In genomic region chr19:41303941-41304340, GRCh38 we compare ENCODE assay signal across 17 cellular contexts. TPM values are rescaled to one million over a fixed set of nuclear protein-coding genes. Genes with fewer than 3 reads are reported as not detected.
DNase-seq lines count a peak whose midpoint lies in the region; ATAC-seq and TF ChIP-seq lines count a peak whose summit lies in the region.
"Had no signal": no experiment of that assay in that cellular context is flagged by ENCODE, and none has a peak within 500 bp of the region (broad histone marks: within the 10 kb centered on the region; RNA-seq: fewer than 3 reads in every experiment).

No MANE protein-coding gene starts in this region.

- H3K9me3 Mint-ChIP-seq in activated CD4-positive, alpha-beta T cell treated with anti-CD3 and anti-CD28 coated beads, Interleukin-2, amount 10 ng/mL, durations not matched to agents 7 days and 5 days = no peaks in the 10 kb centered on the region
- no peaks in the 10 kb centered on the region for H3K9me3 Mint-ChIP-seq in progenitor cell of endocrine pancreas (ENCODE audit: low read depth)
- H3K9me3 Mint-ChIP-seq: stimulated activated naive B cell treated with anti-CD40 and anti-IgM and Interleukin-4, amounts not matched to agents 10 μg/mL and 1 μg/mL and 100 μg/mL, for 72 hours had no signal

- POLR2A ChIA-PET in activated CD4-positive, alpha-beta T cell treated with anti-CD3 and anti-CD28 coated beads, Interleukin-2, amount 10 ng/mL, durations not matched to agents 7 days and 5 days (lab: Charles Lee) = interaction anchor here (1.4 kb wide), 1 partner anchor 40 kb away, joined by 7 read pairs; the partner anchor contains the start of gene HNRNPUL1

- no peaks in the 10 kb centered on the region for H3K27me3 Mint-ChIP-seq in activated CD4-positive, alpha-beta T cell treated with anti-CD3 and anti-CD28 coated beads, Interleukin-2, amount 10 ng/mL, durations not matched to agents 7 days and 5 days
- no peaks in the 10 kb centered on the region for H3K27me3 Mint-ChIP-seq in progenitor cell of endocrine pancreas
- H3K27me3 Mint-ChIP-seq: stimulated activated naive B cell treated with anti-CD40 and anti-IgM and Interleukin-4, amounts not matched to agents 10 μg/mL and 1 μg/mL and 100 μg/mL, for 72 hours had no signal

- TF ChIP-seq CTCF in Peyer's patch (IDR thresholded peaks at IDR 0.05) (no peak), progenitor cell of endocrine pancreas (IDR thresholded peaks at IDR 0.05; ENCODE audit: unreplicated experiment) (no peak), WERI-Rb-1 (IDR thresholded peaks at IDR 0.05; ENCODE audit: low read depth, low read length) (no peak)

- no peaks in the 10 kb centered on the region for H3K9me3 ChIP-seq in Peyer's patch
- no peaks in the 10 kb centered on the region for H3K9me3 ChIP-seq in WERI-Rb-1 (ENCODE audit: severe bottlenecking)
- H3K9me3 ChIP-seq: esophagus squamous epithelium, HAP-1 had no signal

- H3K4me1 Mint-ChIP-seq in activated CD4-positive, alpha-beta T cell treated with anti-CD3 and anti-CD28 coated beads, Interleukin-2, amount 10 ng/mL, durations not matched to agents 7 days and 5 days = peaks cover 99% of the 10 kb centered on the region
- peaks cover 2% of the 10 kb centered on the region for H3K4me1 Mint-ChIP-seq in progenitor cell of endocrine pancreas (ENCODE audit: low read depth)

- H3K27me3 ChIP-seq in Peyer's patch = no peaks in the 10 kb centered on the region
- no peaks in the 10 kb centered on the region for H3K27me3 ChIP-seq in WERI-Rb-1 (ENCODE audit: insufficient read depth, low read depth, severe bottlenecking)
- H3K27me3 ChIP-seq: esophagus squamous epithelium had no signal

- H3K4me1 ChIP-seq in Peyer's patch = peaks cover 0 to 31% (median 29%) of the 10 kb centered on the region in 4 donors

- peak overlapping the region in 3 of 4 donors; percentile 60 to 93 (median 82) for H3K27ac ChIP-seq in Peyer's patch
- no peak overlapping the region for H3K27ac ChIP-seq in WERI-Rb-1

- peaks cover 0 to 70% (median 0%) of the 10 kb centered on the region in 3 donors for H3K36me3 ChIP-seq in Peyer's patch
- H3K36me3 ChIP-seq in WERI-Rb-1 = peaks cover 93% of the 10 kb centered on the region

- H3K4me3 Mint-ChIP-seq in activated CD4-positive, alpha-beta T cell treated with anti-CD3 and anti-CD28 coated beads, Interleukin-2, amount 10 ng/mL, durations not matched to agents 7 days and 5 days = peak overlapping the region; percentile 78
- H3K4me3 Mint-ChIP-seq in progenitor cell of endocrine pancreas (ENCODE audit: low read depth) = no peak overlapping the region

- no peak for TF ChIP-seq POLR2A in Peyer's patch (IDR thresholded peaks at IDR 0.05)

- H3K36me3 Mint-ChIP-seq in activated CD4-positive, alpha-beta T cell treated with anti-CD3 and anti-CD28 coated beads, Interleukin-2, amount 10 ng/mL, durations not matched to agents 7 days and 5 days (ENCODE audit: low read depth) = peaks cover 86% of the 10 kb centered on the region
- H3K36me3 Mint-ChIP-seq in progenitor cell of endocrine pancreas (ENCODE audit: insufficient read depth) = peaks cover 24% of the 10 kb centered on the region

- ATAC-seq in SK-N-SH treated with all-trans-retinoic acid at 6 μM for 48 hours = no peak
- ATAC-seq: stimulated activated naive B cell treated with anti-CD40 and anti-IgM and Interleukin-4, amounts not matched to agents 10 μg/mL and 1 μg/mL and 100 μg/mL, for 72 hours had no signal

- H3K4me3 ChIP-seq in Peyer's patch = no peak overlapping the region
- no peak overlapping the region for H3K4me3 ChIP-seq in WERI-Rb-1 (ENCODE audit: low read depth, low read length)
- H3K4me3 ChIP-seq: esophagus squamous epithelium, HAP-1 had no signal

- peak overlapping the region; percentile 94 for H3K27ac Mint-ChIP-seq in activated CD4-positive, alpha-beta T cell treated with anti-CD3 and anti-CD28 coated beads, Interleukin-2, amount 10 ng/mL, durations not matched to agents 7 days and 5 days
- H3K27ac Mint-ChIP-seq in progenitor cell of endocrine pancreas = peak overlapping the region; percentile 16

- CTCF ChIA-PET in activated CD4-positive, alpha-beta T cell treated with anti-CD3 and anti-CD28 coated beads, Interleukin-2, amount 10 ng/mL, durations not matched to agents 7 days and 5 days (lab: Charles Lee) = interaction anchor here (1.2 to 3.9 kb wide), 4 partner anchors 10 to 669 kb away, joined by 3 to 30 read pairs (median 4); partner anchors contain the start of gene HNRNPUL1

- no peak for DNase-seq in activated CD4-positive, alpha-beta T cell treated with anti-CD3 and anti-CD28 coated beads, Interleukin-2, amount 10 ng/mL, durations not matched to agents 7 days and 5 days
- no peak for DNase-seq in activated CD4-positive, alpha-beta T cell treated with anti-CD3 and anti-CD28 coated beads, Interleukin-2, amount 50 U/mL, for 48 hours
- DNase-seq in Peyer's patch = peak in 1 of 3 donors; percentile 27
- DNase-seq in central memory CD4-positive, alpha-beta T cell = peak; percentile 50
- DNase-seq in progenitor cell of endocrine pancreas (ENCODE audit: low spot score, unreplicated experiment) = no peak
- no peak for DNase-seq in NCI-H1694 treated with DMSO at 0.1 percent for 48 hours (lab: John Stamatoyannopoulos, UW)
- no peak for DNase-seq in WERI-Rb-1
- DNase-seq: cortex of kidney; esophagus squamous epithelium; IMR-90; islet precursor cell; NCI-H1105 treated with DMSO at 0.1 percent for 48 hours; NCI-H2227 treated with DMSO at 0.1 percent for 48 hours; SIG-M5; stimulated activated naive B cell treated with anti-CD40 and anti-IgM and Interleukin-4, amounts not matched to agents 10 μg/mL and 1 μg/mL and 100 μg/mL, for 72 hours had no signal

TF ChIP-seq in SK-N-SH treated with all-trans-retinoic acid at 6 μM for 48 hours, 23 proteins besides CTCF, POLR2A, EP300 and RAD21 (continues in another document):
- no peak for TF ChIP-seq ZNF8 (CRISPR knock-in tag; IDR thresholded peaks at IDR 0.05)
- no peak for TF ChIP-seq OSR1 (CRISPR knock-in tag; IDR thresholded peaks at IDR 0.05)
- TF ChIP-seq ZNF70 (CRISPR knock-in tag; IDR thresholded peaks at IDR 0.05) = no peak
- no peak for TF ChIP-seq CSDC2 (CRISPR knock-in tag; IDR thresholded peaks at IDR 0.05)
- TF ChIP-seq GLIS3 (CRISPR knock-in tag; IDR thresholded peaks at IDR 0.05) = no peak
- no peak for TF ChIP-seq CSRNP3 (CRISPR knock-in tag; IDR thresholded peaks at IDR 0.05)
- TF ChIP-seq, protein P1, sequence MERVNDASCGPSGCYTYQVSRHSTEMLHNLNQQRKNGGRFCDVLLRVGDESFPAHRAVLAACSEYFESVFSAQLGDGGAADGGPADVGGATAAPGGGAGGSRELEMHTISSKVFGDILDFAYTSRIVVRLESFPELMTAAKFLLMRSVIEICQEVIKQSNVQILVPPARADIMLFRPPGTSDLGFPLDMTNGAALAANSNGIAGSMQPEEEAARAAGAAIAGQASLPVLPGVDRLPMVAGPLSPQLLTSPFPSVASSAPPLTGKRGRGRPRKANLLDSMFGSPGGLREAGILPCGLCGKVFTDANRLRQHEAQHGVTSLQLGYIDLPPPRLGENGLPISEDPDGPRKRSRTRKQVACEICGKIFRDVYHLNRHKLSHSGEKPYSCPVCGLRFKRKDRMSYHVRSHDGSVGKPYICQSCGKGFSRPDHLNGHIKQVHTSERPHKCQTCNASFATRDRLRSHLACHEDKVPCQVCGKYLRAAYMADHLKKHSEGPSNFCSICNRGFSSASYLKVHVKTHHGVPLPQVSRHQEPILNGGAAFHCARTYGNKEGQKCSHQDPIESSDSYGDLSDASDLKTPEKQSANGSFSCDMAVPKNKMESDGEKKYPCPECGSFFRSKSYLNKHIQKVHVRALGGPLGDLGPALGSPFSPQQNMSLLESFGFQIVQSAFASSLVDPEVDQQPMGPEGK (CRISPR knock-in tag; IDR thresholded peaks at IDR 0.05; ENCODE audit: borderline replicate concordance) = no peak
- no peak for TF ChIP-seq ESRRG (CRISPR knock-in tag; IDR thresholded peaks at IDR 0.05)
- TF ChIP-seq TOX (CRISPR knock-in tag; IDR thresholded peaks at IDR 0.05; ENCODE audit: borderline replicate concordance) = no peak
- no peak for TF ChIP-seq TCF4 (CRISPR knock-in tag; IDR thresholded peaks at IDR 0.05; ENCODE audit: borderline replicate concordance)

RNA-seq across cellular contexts. Expression of gene CCDC97, which starts 6.0 kb away (rescaled TPM):
- total RNA-seq in activated CD4-positive, alpha-beta T cell treated with anti-CD3 and anti-CD28 coated beads, Interleukin-2, amount 10 ng/mL, durations not matched to agents 7 days and 5 days = 10 to 100 TPM; 50.4 to 51.7 TPM
- total RNA-seq in Peyer's patch (10 to 100 TPM; 17.9 to 33.0 (median 29.6) TPM), progenitor cell of endocrine pancreas (44.9 and 46.5 TPM in 2 replicates)

RNA-seq across cellular contexts. Expression of gene HNRNPUL1, which starts 39.8 kb away (rescaled TPM):
- total RNA-seq in activated CD4-positive, alpha-beta T cell treated with anti-CD3 and anti-CD28 coated beads, Interleukin-2, amount 10 ng/mL, durations not matched to agents 7 days and 5 days = 100 to 1,000 TPM; 333 to 348 TPM
- total RNA-seq in Peyer's patch (100 to 1,000 TPM; 123 to 244 (median 167) TPM), progenitor cell of endocrine pancreas (256 and 259 TPM in 2 replicates)

RNA-seq across cellular contexts. Expression of gene TGFB1, which starts 49.8 kb away (rescaled TPM):
- 100 to 1,000 TPM; 194 TPM for total RNA-seq in activated CD4-positive, alpha-beta T cell treated with anti-CD3 and anti-CD28 coated beads, Interleukin-2, amount 10 ng/mL, durations not matched to agents 7 days and 5 days
- total RNA-seq in Peyer's patch (10 to 100 TPM in 3 of 4 donors, 1 to 10 TPM in 1; 6.8 to 80.9 (median 22.9) TPM), progenitor cell of endocrine pancreas (4.3 and 5.5 TPM in 2 replicates)
